In genomic region chr1:246482780-246483179, GRCh38 we compare ENCODE assay signal across 12 cellular contexts. TPM values are rescaled to one million over a fixed set of nuclear protein-coding genes. Genes with fewer than 3 reads are reported as not detected.
DNase-seq lines count a peak whose midpoint lies in the region; ATAC-seq and TF ChIP-seq lines count a peak whose summit lies in the region.
"Had no signal": no experiment of that assay in that cellular context is flagged by ENCODE, and none has a peak within 500 bp of the region (broad histone marks: within the 10 kb centered on the region; RNA-seq: fewer than 3 reads in every experiment).

No MANE protein-coding gene starts in this region.

- no peaks in the 10 kb centered on the region for H3K27me3 Mint-ChIP-seq in natural killer cell (ENCODE audit: low read depth in 2 of 2)
- H3K27me3 Mint-ChIP-seq in natural killer cell treated with Interleukin-12 subunit alpha and Interleukin-12 subunit beta and Interleukin-15 and Interleukin-18, amount 100 ng/mL, for 72 hours: no peaks in the 10 kb centered on the region

- no peak for TF ChIP-seq CTCF in natural killer cell (IDR thresholded peaks at IDR 0.05)

- ATAC-seq in natural killer cell (no peak), HG03432 (IDR thresholded peaks at IDR 0.05; ENCODE audit: unreplicated experiment) (peak; percentile 56), HG02852 (IDR thresholded peaks at IDR 0.05; ENCODE audit: unreplicated experiment) (no peak), GM18909 (IDR thresholded peaks at IDR 0.05; ENCODE audit: poor library complexity, unreplicated experiment) (no peak)
- ATAC-seq in natural killer cell treated with Interleukin-12 subunit alpha and Interleukin-12 subunit beta and Interleukin-15 and Interleukin-18, amount 100 ng/mL, for 72 hours: no peak

- intact Hi-C loops in natural killer cell (cut with micrococcal nuclease): no loop called here

- H3K36me3 Mint-ChIP-seq in natural killer cell: no peaks in the 10 kb centered on the region
- H3K36me3 Mint-ChIP-seq in natural killer cell treated with Interleukin-12 subunit alpha and Interleukin-12 subunit beta and Interleukin-15 and Interleukin-18, amount 100 ng/mL, for 72 hours: no peaks in the 10 kb centered on the region

- no peak overlapping the region for H3K4me3 Mint-ChIP-seq in natural killer cell
- no peak overlapping the region for H3K4me3 Mint-ChIP-seq in natural killer cell treated with Interleukin-12 subunit alpha and Interleukin-12 subunit beta and Interleukin-15 and Interleukin-18, amount 100 ng/mL, for 72 hours

- DNase-seq in natural killer cell (no peak), astrocyte of the hippocampus (ENCODE audit: low read depth, low spot score) (peak; percentile 2), LoVo (ENCODE audit: low spot score) (no peak), inferior parietal cortex (ENCODE audit: extremely low spot score) (no peak)
- DNase-seq in natural killer cell treated with Interleukin-12 subunit alpha and Interleukin-12 subunit beta and Interleukin-15 and Interleukin-18, amount 100 ng/mL, for 72 hours (ENCODE audit: low spot score): no peak
- DNase-seq: activated CD4-positive, CD25-positive, alpha-beta regulatory T cell treated with anti-CD3 and anti-CD28 coated beads, Interleukin-2, amount 50 U/mL, for 72 hours; activated gamma-delta T cell treated with Interleukin-2 at 50 U/mL for 16 hours; DND-41; NCI-H1092 treated with DMSO at 0.1 percent for 48 hours had no signal

- H3K9me3 Mint-ChIP-seq in natural killer cell: no peaks in the 10 kb centered on the region
- H3K9me3 Mint-ChIP-seq in natural killer cell treated with Interleukin-12 subunit alpha and Interleukin-12 subunit beta and Interleukin-15 and Interleukin-18, amount 100 ng/mL, for 72 hours: no peaks in the 10 kb centered on the region

- peak overlapping the region; percentile 25 to 70 for H3K27ac Mint-ChIP-seq in natural killer cell
- H3K27ac Mint-ChIP-seq in natural killer cell treated with Interleukin-12 subunit alpha and Interleukin-12 subunit beta and Interleukin-15 and Interleukin-18, amount 100 ng/mL, for 72 hours: peak overlapping the region in 1 of 2 donors; percentile 67

- H3K4me1 Mint-ChIP-seq in natural killer cell: peaks cover 42 to 44% of the 10 kb centered on the region in 2 donors
- peaks cover 28 to 29% of the 10 kb centered on the region in 2 donors for H3K4me1 Mint-ChIP-seq in natural killer cell treated with Interleukin-12 subunit alpha and Interleukin-12 subunit beta and Interleukin-15 and Interleukin-18, amount 100 ng/mL, for 72 hours (ENCODE audit: low read depth in 2 of 2)

RNA-seq across cellular contexts. Expression of gene SMYD3, which starts 24.3 kb away (rescaled TPM):
- 10 to 100 TPM; 43.6 to 48.0 (median 46.1) TPM for total RNA-seq in natural killer cell
- total RNA-seq in natural killer cell treated with Interleukin-12 subunit alpha and Interleukin-12 subunit beta and Interleukin-15 and Interleukin-18, amount 100 ng/mL, for 72 hours: 10 to 100 TPM; 26.9 to 55.4 TPM
